24 cellular contexts compared by ENCODE assay signal in the genomic region with DNA sequence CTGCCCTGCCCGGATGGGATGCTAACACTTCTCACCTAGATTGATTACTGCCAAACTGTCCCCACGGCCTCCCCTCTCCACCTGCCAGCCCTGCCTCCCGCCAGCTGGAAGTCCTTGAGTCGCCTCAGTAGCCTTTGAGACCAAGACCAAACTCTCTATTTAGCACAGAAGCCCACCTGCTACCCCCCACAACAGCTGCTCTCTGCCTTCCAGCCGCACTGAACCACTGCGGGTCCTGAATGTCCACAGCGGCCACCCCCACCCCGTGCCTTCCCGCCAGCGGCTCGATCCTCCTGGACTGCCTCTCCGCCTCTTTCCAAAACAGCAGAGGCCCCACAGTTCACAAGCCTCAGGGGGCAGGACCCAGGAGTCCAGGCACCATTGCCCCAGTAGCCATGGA. TPM values are rescaled to one million over a fixed set of nuclear protein-coding genes. Genes with fewer than 3 reads are reported as not detected.
"Had no signal": no experiment of that assay in that cellular context is flagged by ENCODE, and none has a peak within 500 bp of the region (broad histone marks: within the 10 kb centered on the region; RNA-seq: fewer than 3 reads in every experiment).

No MANE protein-coding gene starts in this region.

- H3K27ac Mint-ChIP-seq: activated CD4-positive, alpha-beta T cell treated with anti-CD3 and anti-CD28 coated beads, Interleukin-2, amount 10 ng/mL, durations not matched to agents 7 days and 5 days; activated CD8-positive, alpha-beta T cell treated with anti-CD3 and anti-CD28 coated beads, Interleukin-2, amount 10 ng/mL, durations not matched to agents 7 days and 5 days had no signal

- DNase-seq: activated CD4-positive, alpha-beta T cell treated with anti-CD3 and anti-CD28 coated beads, Interleukin-2, amount 10 ng/mL, durations not matched to agents 7 days and 5 days; activated CD8-positive, alpha-beta T cell treated with anti-CD3 and anti-CD28 coated beads, Interleukin-2, amount 10 ng/mL, durations not matched to agents 7 days and 5 days; activated naive CD4-positive, alpha-beta T cell treated with anti-CD3 and anti-CD28 coated beads, Interleukin-2, amount 50 U/mL, for 16 hours; activated T-cell treated with anti-CD3 and anti-CD28 coated beads, Interleukin-2, amount 50 U/mL, for 4 hours; aorta; brain microvascular endothelial cell; central memory CD4-positive, alpha-beta T cell; foreskin keratinocyte; glutamatergic neuron; hippocampal formation; left cardiac atrium; lower lobe of right lung; pancreas; stimulated activated CD4-positive, alpha-beta T cell treated with anti-CD3 and anti-CD28 coated beads, Interleukin-1b, Interleukin-23, amount 100 ng/mL, for 48 hours; stimulated activated CD8-positive, alpha-beta memory T cell treated with anti-CD3 and anti-CD28 coated beads, Interleukin-4, amount 100 ng/mL, for 48 hours; stomach; trophoblast cell had no signal

- H3K9me3 Mint-ChIP-seq: activated CD4-positive, alpha-beta T cell treated with anti-CD3 and anti-CD28 coated beads, Interleukin-2, amount 10 ng/mL, durations not matched to agents 7 days and 5 days; activated T-cell treated with anti-CD3 and anti-CD28 coated beads, Interleukin-2, amount 50 U/mL, for 4 hours; nephron had no signal

- H3K9me3 ChIP-seq: lower lobe of right lung, pancreas, stomach had no signal

- H3K4me1 Mint-ChIP-seq: activated CD4-positive, alpha-beta T cell treated with anti-CD3 and anti-CD28 coated beads, Interleukin-2, amount 10 ng/mL, durations not matched to agents 7 days and 5 days had no signal

- H3K27me3 Mint-ChIP-seq: activated CD4-positive, alpha-beta T cell treated with anti-CD3 and anti-CD28 coated beads, Interleukin-2, amount 10 ng/mL, durations not matched to agents 7 days and 5 days had no signal

- ATAC-seq: activated CD8-positive, alpha-beta T cell treated with anti-CD3 and anti-CD28 coated beads, Interleukin-2, amount 10 ng/mL, durations not matched to agents 7 days and 5 days; activated T-cell treated with anti-CD3 and anti-CD28 coated beads, Interleukin-2, amount 50 U/mL, for 4 hours; foreskin keratinocyte; left cardiac atrium; lower lobe of right lung; pancreas had no signal

- FAIRE-seq: colon, islet of Langerhans, pancreas had no signal

- H3K36me3 ChIP-seq: brain microvascular endothelial cell, lower lobe of right lung, pancreas, stomach had no signal

- H3K27me3 ChIP-seq: pancreas had no signal

- H3K4me3 Mint-ChIP-seq: activated CD4-positive, alpha-beta T cell treated with anti-CD3 and anti-CD28 coated beads, Interleukin-2, amount 10 ng/mL, durations not matched to agents 7 days and 5 days; activated CD8-positive, alpha-beta T cell treated with anti-CD3 and anti-CD28 coated beads, Interleukin-2, amount 10 ng/mL, durations not matched to agents 7 days and 5 days; activated T-cell treated with anti-CD3 and anti-CD28 coated beads, Interleukin-2, amount 50 U/mL, for 4 hours had no signal

- H3K27ac ChIP-seq: brain microvascular endothelial cell, foreskin keratinocyte, lower lobe of right lung, pancreas, stomach had no signal

- H3K4me3 ChIP-seq: lower lobe of right lung, pancreas, stomach had no signal

- H3K4me1 ChIP-seq: foreskin keratinocyte, lower lobe of right lung, pancreas, stomach had no signal

RNA-seq across cellular contexts. Expression of a gene that starts 39.0 kb away (rescaled TPM):
- total RNA-seq: activated CD4-positive, alpha-beta T cell treated with anti-CD3 and anti-CD28 coated beads, Interleukin-2, amount 10 ng/mL, durations not matched to agents 7 days and 5 days; activated CD8-positive, alpha-beta T cell treated with anti-CD3 and anti-CD28 coated beads, Interleukin-2, amount 10 ng/mL, durations not matched to agents 7 days and 5 days; activated T-cell treated with anti-CD3 and anti-CD28 coated beads, Interleukin-2, amount 50 U/mL, for 4 hours; aorta; epithelial cell of proximal tubule; fibroblast of lung; foreskin keratinocyte; left cardiac atrium; pancreas; stomach; T-helper 1 cell treated with Interleukin-12 subunit alpha and Interleukin-12 subunit beta and Interleukin-4 antibody, amounts not matched to agents 30 ng/mL and 1 ng/mL, for 36 hours had no signal
- polyA plus RNA-seq: fibroblast of lung, foreskin keratinocyte had no signal

RNA-seq across cellular contexts. Expression of a gene that starts 39.1 kb away (rescaled TPM):
- total RNA-seq: activated CD4-positive, alpha-beta T cell treated with anti-CD3 and anti-CD28 coated beads, Interleukin-2, amount 10 ng/mL, durations not matched to agents 7 days and 5 days; activated CD8-positive, alpha-beta T cell treated with anti-CD3 and anti-CD28 coated beads, Interleukin-2, amount 10 ng/mL, durations not matched to agents 7 days and 5 days; activated T-cell treated with anti-CD3 and anti-CD28 coated beads, Interleukin-2, amount 50 U/mL, for 4 hours; epithelial cell of proximal tubule; fibroblast of lung; foreskin keratinocyte; lower lobe of right lung; T-helper 1 cell treated with Interleukin-12 subunit alpha and Interleukin-12 subunit beta and Interleukin-4 antibody, amounts not matched to agents 30 ng/mL and 1 ng/mL, for 36 hours; temporal lobe had no signal
- polyA plus RNA-seq: fibroblast of lung, foreskin keratinocyte had no signal
